In genomic region chr2:119697290-119698013, GRCh38 we compare ENCODE assay signal across 11 cellular contexts. TPM values are rescaled to one million over a fixed set of nuclear protein-coding genes. Genes with fewer than 3 reads are reported as not detected.
DNase-seq lines count a peak whose midpoint lies in the region; ATAC-seq and TF ChIP-seq lines count a peak whose summit lies in the region.
"Had no signal": no experiment of that assay in that cellular context is flagged by ENCODE, and none has a peak within 500 bp of the region (broad histone marks: within the 10 kb centered on the region; RNA-seq: fewer than 3 reads in every experiment).

No MANE protein-coding gene starts in this region.

- H3K4me1 Mint-ChIP-seq in CD4-positive, alpha-beta T cell (ENCODE audit: low read depth), result peaks cover 50% of the 10 kb centered on the region
- H3K4me1 Mint-ChIP-seq: stimulated activated memory B cell treated with anti-CD40 and anti-IgM and Interleukin-4, amounts not matched to agents 10 μg/mL and 1 μg/mL and 100 μg/mL, for 72 hours had no signal

- DNase-seq in CD4-positive, alpha-beta T cell, result no peak
- DNase-seq in NCI-H526 treated with DMSO at 0.1 percent for 48 hours (lab: John Stamatoyannopoulos, UW), result peak; percentile 42
- no peak for DNase-seq in KG1 (lab: John Stamatoyannopoulos, UW)
- DNase-seq in amygdala (lab: John Stamatoyannopoulos, UW), result no peak
- DNase-seq: OCI-M1 had no signal

- intact Hi-C loops in CD4-positive, alpha-beta T cell (cut with DNase I, micrococcal nuclease), result loop anchor here in 1 of 2 experiments (5.0 kb wide), 1 partner anchor 480 kb away; no protein-coding TSS in a partner anchor

- H3K27ac ChIP-seq in CD4-positive, alpha-beta T cell (ENCODE audit: low read depth, low read length), result no peak overlapping the region

- no peaks in the 10 kb centered on the region for H3K9me3 Mint-ChIP-seq in CD4-positive, alpha-beta T cell
- H3K9me3 Mint-ChIP-seq: IgD-negative memory B cell; stimulated activated memory B cell treated with anti-CD40 and anti-IgM and Interleukin-4, amounts not matched to agents 10 μg/mL and 1 μg/mL and 100 μg/mL, for 72 hours had no signal

- POLR2A ChIA-PET in CD4-positive, alpha-beta T cell (lab: Charles Lee), result interaction anchor here (0.9 to 3.3 kb wide), 4 partner anchors 12 to 479 kb away, joined by 3 to 40 read pairs (median 4); partner anchors contain the start of gene TMEM177

- H3K36me3 Mint-ChIP-seq in CD4-positive, alpha-beta T cell (ENCODE audit: low read depth), result no peaks in the 10 kb centered on the region
- H3K36me3 Mint-ChIP-seq: stimulated activated memory B cell treated with anti-CD40 and anti-IgM and Interleukin-4, amounts not matched to agents 10 μg/mL and 1 μg/mL and 100 μg/mL, for 72 hours had no signal

- peak overlapping the region; percentile 63 for H3K4me3 Mint-ChIP-seq in CD4-positive, alpha-beta T cell
- H3K4me3 Mint-ChIP-seq: IgD-negative memory B cell; stimulated activated memory B cell treated with anti-CD40 and anti-IgM and Interleukin-4, amounts not matched to agents 10 μg/mL and 1 μg/mL and 100 μg/mL, for 72 hours had no signal

- CTCF ChIA-PET in CD4-positive, alpha-beta T cell (lab: Charles Lee), result no interaction called here

- peak overlapping the region; percentile 71 for H3K27ac Mint-ChIP-seq in CD4-positive, alpha-beta T cell
- H3K27ac Mint-ChIP-seq: IgD-negative memory B cell; stimulated activated memory B cell treated with anti-CD40 and anti-IgM and Interleukin-4, amounts not matched to agents 10 μg/mL and 1 μg/mL and 100 μg/mL, for 72 hours had no signal

- no peaks in the 10 kb centered on the region for H3K27me3 Mint-ChIP-seq in CD4-positive, alpha-beta T cell
- H3K27me3 Mint-ChIP-seq: IgD-negative memory B cell had no signal

- no peaks in the 10 kb centered on the region for H3K9me3 ChIP-seq in CD4-positive, alpha-beta T cell (ENCODE audit: control insufficient read depth, low read length)

- peak; percentile 62 for ATAC-seq in CD4-positive, alpha-beta T cell (ENCODE audit: poor library complexity)
- peak; percentile 87 for ATAC-seq in GM18867 (IDR thresholded peaks at IDR 0.05; ENCODE audit: unreplicated experiment)
- ATAC-seq in HG02678 (IDR thresholded peaks at IDR 0.05; ENCODE audit: unreplicated experiment), result peak; percentile 95
- ATAC-seq in GM18861 (IDR thresholded peaks at IDR 0.05; ENCODE audit: unreplicated experiment), result no peak
- no peak for ATAC-seq in HG03571 (IDR thresholded peaks at IDR 0.05; ENCODE audit: unreplicated experiment)
- ATAC-seq: stimulated activated memory B cell treated with anti-CD40 and anti-IgM and Interleukin-4, amounts not matched to agents 10 μg/mL and 1 μg/mL and 100 μg/mL, for 72 hours had no signal

- TF ChIP-seq CTCF in CD4-positive, alpha-beta T cell (IDR thresholded peaks at IDR 0.05), result no peak

- H3K27me3 ChIP-seq in CD4-positive, alpha-beta T cell (ENCODE audit: control insufficient read depth, insufficient read depth, low read length), result no peaks in the 10 kb centered on the region

RNA-seq across cellular contexts. Expression of gene TMEM177, which starts 18.5 kb away (rescaled TPM):
- total RNA-seq in CD4-positive, alpha-beta T cell, result 1 to 10 TPM; 3.6 to 4.0 TPM

Comparison
In these comparisons a context has a peak if more than half of its experiments do, and no peak if none do; other contexts are left out.
1. ATAC-seq: peak in CD4-positive, alpha-beta T cell (single experiment), GM18867 (single experiment) and HG02678 (single experiment); none in GM18861 (single experiment) and HG03571 (single experiment).